In the genomic region with DNA sequence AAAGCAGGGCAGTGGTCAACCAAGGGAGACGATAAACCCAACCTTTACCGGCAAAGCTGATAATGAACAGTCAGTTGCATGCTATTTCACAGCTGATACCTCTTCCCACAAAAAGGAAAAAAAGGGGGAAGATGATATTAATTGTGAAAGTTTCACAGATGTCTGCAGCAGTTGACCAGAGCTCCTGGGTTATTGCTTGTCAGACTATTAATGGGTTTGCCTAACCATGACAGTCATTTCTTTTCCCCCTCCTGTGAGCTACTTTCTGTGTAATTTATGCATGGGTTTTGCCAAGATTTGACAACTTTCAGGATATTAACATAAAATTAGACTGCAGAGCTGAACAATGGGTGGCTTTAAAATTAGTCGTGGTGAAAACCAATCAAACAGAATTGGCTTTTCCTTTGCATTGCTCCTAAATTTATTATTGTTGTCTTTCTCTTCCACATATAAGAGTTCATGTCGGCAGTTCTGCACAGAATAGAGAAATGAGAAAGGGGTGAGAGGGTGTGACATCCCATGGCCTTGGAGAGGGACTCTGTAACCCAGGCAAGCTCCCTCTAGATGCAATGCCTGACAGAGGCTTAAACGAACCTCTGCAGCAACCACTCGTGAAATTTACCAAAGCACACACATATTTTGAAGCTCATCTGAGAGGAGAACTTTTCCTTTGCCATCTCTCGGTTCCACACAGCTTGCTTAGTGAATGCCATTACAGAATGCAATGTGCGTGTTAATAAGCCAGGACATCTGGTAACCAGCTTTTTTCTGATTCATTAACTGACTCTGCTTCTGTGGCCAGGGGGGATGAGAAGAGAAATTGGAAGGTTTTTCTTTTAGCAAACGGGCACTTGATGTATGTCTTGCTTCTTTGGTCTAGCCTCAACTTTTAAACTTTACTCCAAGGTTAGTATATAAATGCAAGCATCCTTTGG, we compare ENCODE assay signal across 9 cellular contexts.
DNase-seq lines count a peak whose midpoint lies in the region; ATAC-seq, FAIRE-seq and TF ChIP-seq lines count a peak whose summit lies in the region.
"Had no signal": no experiment of that assay in that cellular context is flagged by ENCODE, and none has a peak within 500 bp of the region (broad histone marks: within the 10 kb centered on the region; RNA-seq: fewer than 3 reads in every experiment).

No MANE protein-coding gene starts in this region.

- under 1% methylated on average over 9 of the region's 9 CpGs for WGBS in GM12878 (ENCODE audit: insufficient coverage, insufficient replicate concordance, low lambda C conversion rate, missing lambda C conversion rate)

- TF ChIP-seq RAD21 in GM12878 (IDR thresholded peaks at IDR 0.05; ENCODE audit: insufficient read depth, low read depth, low read length), result no peak

- FAIRE-seq in GM12891 (lab: Jason Lieb, UNC) (peak; percentile 90), GM12878 (lab: Jason Lieb, UNC) (peak; percentile 35)

- H3K4me2 ChIP-seq in GM12878 (ENCODE audit: control insufficient read depth, insufficient read depth), result peak overlapping the region; percentile 73

- DNase-seq in GM12891 (ENCODE audit: insufficient read length, low spot score) (no peak), GM12878 (ENCODE audit: low read depth, low spot score) (peak; percentile 42), HAP-1 (ENCODE audit: low spot score in 2 of 2) (no peak)
- no peak for DNase-seq in stimulated activated CD4-positive, alpha-beta T cell treated with anti-CD3 and anti-CD28 coated beads, Interleukin-2, amount 100 ng/mL, for 48 hours
- DNase-seq in stimulated activated CD4-positive, alpha-beta T cell treated with anti-CD3 and anti-CD28 coated beads, Interleukin-15, amount 100 ng/mL, for 24 hours, result no peak
- no peak for DNase-seq in activated CD4-positive, alpha-beta T cell treated with anti-CD3 and anti-CD28 coated beads, Interleukin-2, amount 10 ng/mL, durations not matched to agents 24 days and 14 days
- DNase-seq: NCI-H526 treated with DMSO at 0.1 percent for 48 hours had no signal

- H3K4me3 ChIP-seq in GM12878 (peak overlapping the region; percentile 4; the same call in 1 of the 2 replicates), HAP-1 (no peak overlapping the region)

- H3K4me1 ChIP-seq in GM12878 (ENCODE audit: control insufficient read depth, insufficient read depth, low read length) (peaks cover 29% of the 10 kb centered on the region), HAP-1 (peaks cover 2% of the 10 kb centered on the region; the same call in 1 of the 2 replicates)

- no TSS peak for BruUV-seq in GM12878 (replicated peaks; lab: Mats Ljungman, UMichigan)

- peaks cover 17% of the 10 kb centered on the region for H3K4me1 Mint-ChIP-seq in activated CD4-positive, alpha-beta T cell treated with anti-CD3 and anti-CD28 coated beads, Interleukin-2, amount 10 ng/mL, durations not matched to agents 24 days and 14 days

- peak overlapping the region; percentile 38; the same call in 1 of the 2 replicates for H3K27ac ChIP-seq in GM12878 (ENCODE audit: control insufficient read depth, insufficient read depth)

- H3K4me3 Mint-ChIP-seq in activated CD4-positive, alpha-beta T cell treated with anti-CD3 and anti-CD28 coated beads, Interleukin-2, amount 10 ng/mL, durations not matched to agents 24 days and 14 days, result no peak overlapping the region

- in situ Hi-C loops in GM12878 (cut with MboI) (no loop called here), HAP-1 (cut with MboI; ENCODE audit: low sequenced_read_pairs) (no loop called here)

- H3K79me2 ChIP-seq in GM12878 (ENCODE audit: control insufficient read depth, insufficient read depth, low read length), result no peaks in the 10 kb centered on the region

- no peak for TF ChIP-seq CTCF in GM12878 (IDR thresholded peaks at IDR 0.05 in 2 of 3, conservative IDR thresholded peaks at IDR 0.05 in 1 of 3; ENCODE audit: control insufficient read depth in 2 of 3, extremely low read depth in 1 of 3, insufficient read depth in 1 of 3, low read depth in 3 of 3, low read length in 3 of 3)

- CTCF ChIA-PET in GM12878 (lab: Yijun Ruan, JAX), result interaction anchor here (0.6 to 2.4 kb wide), 14 partner anchors 9 to 340 kb away, joined by 3 to 7 read pairs (median 4); no protein-coding TSS in a partner anchor

- ATAC-seq in GM21447 (IDR thresholded peaks at IDR 0.05; ENCODE audit: unreplicated experiment) (peak; percentile 66), HG03342 (IDR thresholded peaks at IDR 0.05; ENCODE audit: unreplicated experiment) (peak; percentile 71), GM12878 (peak; percentile 87)

- H3K36me3 ChIP-seq in GM12878 (ENCODE audit: control insufficient read depth in 2 of 2, insufficient read depth in 2 of 2, low read length in 1 of 2) (no peaks in the 10 kb centered on the region), HAP-1 (replicated peaks) (no peaks in the 10 kb centered on the region)

- SMC1A ChIA-PET in GM12878 (lab: Charles Lee; ENCODE audit: uncharacterized antibody, unreplicated experiment), result interaction anchor here (0.8 to 4.2 kb wide), 23 partner anchors 8 to 91 kb away, joined by 3 to 36 read pairs (median 4); no protein-coding TSS in a partner anchor

- no peaks in the 10 kb centered on the region for H3K9me3 ChIP-seq in GM12878 (replicated peaks; ENCODE audit: control insufficient read depth, insufficient read depth, low read length)
- no peaks in the 10 kb centered on the region for H3K9me3 ChIP-seq in HAP-1

- POLR2A ChIA-PET in GM12878 (lab: Charles Lee), result interaction anchor here (0.7 to 1.7 kb wide), 7 partner anchors 9 to 83 kb away, joined by 3 to 5 read pairs (median 3); no protein-coding TSS in a partner anchor

- H3K27me3 ChIP-seq in GM12878 (replicated peaks in 1 of 2; ENCODE audit: control insufficient read depth in 2 of 2, insufficient read depth in 2 of 2, low read length in 1 of 2) (no peaks in the 10 kb centered on the region), HAP-1 (ENCODE audit: low read depth) (no peaks in the 10 kb centered on the region)

- TF ChIP-seq POLR2A in GM12891 (IDR thresholded peaks at IDR 0.05; ENCODE audit: low read depth, low read length) (no peak), GM12878 (IDR thresholded peaks at IDR 0.05; ENCODE audit: low read depth, low read length) (no peak)

- 0 out of 2 replicates have a peak overlapping the region, but pooled peaks have one; percentile 10 for H3K9ac ChIP-seq in GM12878 (ENCODE audit: control insufficient read depth, insufficient read depth, low read length)

- no peak for TF ChIP-seq EP300 in GM12878 (IDR thresholded peaks at IDR 0.05; ENCODE audit: borderline replicate concordance in 1 of 2, control insufficient read depth in 1 of 2, low read depth in 2 of 2, low read length in 2 of 2)

- H4K20me1 ChIP-seq in GM12878 (ENCODE audit: control insufficient read depth, insufficient read depth), result no peaks in the 10 kb centered on the region

- H3K27me3 Mint-ChIP-seq in activated CD4-positive, alpha-beta T cell treated with anti-CD3 and anti-CD28 coated beads, Interleukin-2, amount 10 ng/mL, durations not matched to agents 24 days and 14 days, result no peaks in the 10 kb centered on the region

- peaks cover 3% of the 10 kb centered on the region for H3K36me3 Mint-ChIP-seq in activated CD4-positive, alpha-beta T cell treated with anti-CD3 and anti-CD28 coated beads, Interleukin-2, amount 10 ng/mL, durations not matched to agents 24 days and 14 days (ENCODE audit: low read depth)

- RAD21 ChIA-PET in GM12878 (lab: Charles Lee; ENCODE audit: unreplicated experiment), result interaction anchor here (0.8 to 3.6 kb wide), 14 partner anchors 14 to 92 kb away, joined by 3 to 13 read pairs (median 4); no protein-coding TSS in a partner anchor

- H2AFZ ChIP-seq in GM12878 (ENCODE audit: control insufficient read depth, low read depth, low read length), result peak overlapping the region; percentile 73

- intact Hi-C loops in GM12878 (cut with micrococcal nuclease; ENCODE audit: unreplicated experiment), result no loop called here
- intact Hi-C loops in activated CD4-positive, alpha-beta T cell treated with anti-CD3 and anti-CD28 coated beads, Interleukin-2, amount 10 ng/mL, durations not matched to agents 24 days and 14 days (cut with micrococcal nuclease), result no loop called here

- H3K9me3 Mint-ChIP-seq in activated CD4-positive, alpha-beta T cell treated with anti-CD3 and anti-CD28 coated beads, Interleukin-2, amount 10 ng/mL, durations not matched to agents 24 days and 14 days, result peaks cover 9% of the 10 kb centered on the region

- no peak overlapping the region for H3K27ac Mint-ChIP-seq in activated CD4-positive, alpha-beta T cell treated with anti-CD3 and anti-CD28 coated beads, Interleukin-2, amount 10 ng/mL, durations not matched to agents 24 days and 14 days

TF ChIP-seq in GM12891, 5 proteins besides CTCF, POLR2A, EP300 and RAD21:
- TF ChIP-seq TAF1 (IDR thresholded peaks at IDR 0.05; ENCODE audit: low read depth, low read length) (no peak), POU2F2 (IDR thresholded peaks at IDR 0.05; ENCODE audit: low read depth, low read length) (0 out of 2 replicates have a peak, but pooled peaks have one; percentile 54), SPI1 (IDR thresholded peaks at IDR 0.05; ENCODE audit: low read depth, low read length) (peak; percentile 43; the same call in 1 of the 2 replicates), PAX5 (IDR thresholded peaks at IDR 0.05; ENCODE audit: insufficient read depth, low read length, severe bottlenecking) (no peak), POLR2AphosphoS5 (IDR thresholded peaks at IDR 0.05; ENCODE audit: low read depth, low read length) (no peak)

TF ChIP-seq in GM12878, 131 proteins besides CTCF, POLR2A, EP300 and RAD21 (continues in another document):
- TF ChIP-seq CEBPB (IDR thresholded peaks at IDR 0.05; ENCODE audit: borderline replicate concordance in 1 of 2, low read depth in 2 of 2, low read length in 2 of 2), result 0 out of 4 replicates have a peak, but pooled peaks of 1 of the 2 experiments have one; percentile 49
- TF ChIP-seq MTA3 (IDR thresholded peaks at IDR 0.05; ENCODE audit: borderline replicate concordance, low read length), result peak; percentile 54; the same call in 1 of the 2 replicates
- TF ChIP-seq, protein P1, sequence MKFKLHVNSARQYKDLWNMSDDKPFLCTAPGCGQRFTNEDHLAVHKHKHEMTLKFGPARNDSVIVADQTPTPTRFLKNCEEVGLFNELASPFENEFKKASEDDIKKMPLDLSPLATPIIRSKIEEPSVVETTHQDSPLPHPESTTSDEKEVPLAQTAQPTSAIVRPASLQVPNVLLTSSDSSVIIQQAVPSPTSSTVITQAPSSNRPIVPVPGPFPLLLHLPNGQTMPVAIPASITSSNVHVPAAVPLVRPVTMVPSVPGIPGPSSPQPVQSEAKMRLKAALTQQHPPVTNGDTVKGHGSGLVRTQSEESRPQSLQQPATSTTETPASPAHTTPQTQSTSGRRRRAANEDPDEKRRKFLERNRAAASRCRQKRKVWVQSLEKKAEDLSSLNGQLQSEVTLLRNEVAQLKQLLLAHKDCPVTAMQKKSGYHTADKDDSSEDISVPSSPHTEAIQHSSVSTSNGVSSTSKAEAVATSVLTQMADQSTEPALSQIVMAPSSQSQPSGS (IDR thresholded peaks at IDR 0.05; ENCODE audit: low read length), result 0 out of 2 replicates have a peak, but pooled peaks have one; percentile 31
